In genomic region chr13:30240608-30241007, GRCh38 we compare ENCODE assay signal across 18 cellular contexts.
A peak's percentile ranks its signal among the peaks of the same experiment; 100 is the strongest.
DNase-seq lines count a peak whose midpoint lies in the region; ATAC-seq and TF ChIP-seq lines count a peak whose summit lies in the region.
"Had no signal": no experiment of that assay in that cellular context is flagged by ENCODE, and none has a peak within 500 bp of the region (broad histone marks: within the 10 kb centered on the region; RNA-seq: fewer than 3 reads in every experiment).

No MANE protein-coding gene starts in this region.

- TF ChIP-seq CTCF in osteoblast (IDR thresholded peaks at IDR 0.05; ENCODE audit: extremely low read depth, low read depth, low read length) (no peak), hepatocyte (IDR thresholded peaks at IDR 0.05; ENCODE audit: poor library complexity) (no peak)

- H3K27me3 ChIP-seq in osteoblast (ENCODE audit: insufficient read depth, low read length) (no peaks in the 10 kb centered on the region), hepatocyte (no peaks in the 10 kb centered on the region)

- H4K20me1 ChIP-seq in osteoblast (ENCODE audit: insufficient read depth, low read length) (no peaks in the 10 kb centered on the region), hepatocyte (ENCODE audit: insufficient read depth, poor library complexity, severe bottlenecking) (no peaks in the 10 kb centered on the region)

- DNase-seq in osteoblast (ENCODE audit: insufficient read length, low spot score, missing footprints) (peak; percentile 22), NCI-H1092 (lab: John Stamatoyannopoulos, UW) (no peak), hepatocyte (ENCODE audit: low spot score) (no peak)
- DNase-seq in activated CD8-positive, alpha-beta memory T cell treated with anti-CD3 and anti-CD28 coated beads for 24 hours, result no peak
- DNase-seq: DND-41, H7, MV-4-11, NCI-H1417 treated with DMSO at 0.1 percent for 48 hours, NCI-H1930, NCI-H2171, NCI-H446 treated with DMSO at 0.1 percent for 48 hours, NCI-H748 treated with DMSO at 0.1 percent for 48 hours, RPMI8226, SIG-M5 had no signal

- H3K27ac ChIP-seq in osteoblast (ENCODE audit: low read depth, low read length) (no peak overlapping the region), hepatocyte (no peak overlapping the region)
- H3K27ac ChIP-seq: C4-2B had no signal

- H3K4me2 ChIP-seq in osteoblast (ENCODE audit: insufficient read depth, low read length) (no peak overlapping the region), hepatocyte (no peak overlapping the region)

- H3K4me3 ChIP-seq in osteoblast (ENCODE audit: insufficient read depth, low read length) (no peak overlapping the region), hepatocyte (no peak overlapping the region)

- no peaks in the 10 kb centered on the region for H3K9me2 ChIP-seq in hepatocyte (replicated peaks; ENCODE audit: insufficient read depth)

- H3K4me1 ChIP-seq in osteoblast (ENCODE audit: insufficient read depth, low read length) (no peaks in the 10 kb centered on the region), hepatocyte (ENCODE audit: insufficient read depth) (no peaks in the 10 kb centered on the region)

- H3K9me3 ChIP-seq in osteoblast (ENCODE audit: low read depth, low read length) (no peaks in the 10 kb centered on the region), hepatocyte (ENCODE audit: low read depth) (no peaks in the 10 kb centered on the region)

- H3K36me3 ChIP-seq in osteoblast (ENCODE audit: insufficient read depth, low read length) (no peaks in the 10 kb centered on the region), hepatocyte (replicated peaks; ENCODE audit: insufficient read depth, low read depth) (no peaks in the 10 kb centered on the region)

- ATAC-seq in GM18517 (IDR thresholded peaks at IDR 0.05; ENCODE audit: unreplicated experiment) (peak; percentile 78), GM21737 (IDR thresholded peaks at IDR 0.05; ENCODE audit: unreplicated experiment) (peak; percentile 66), HG03354 (IDR thresholded peaks at IDR 0.05; ENCODE audit: poor library complexity, severe bottlenecking, unreplicated experiment) (peak; percentile 80)

- WGBS in hepatocyte (ENCODE audit: low lambda C conversion rate, missing lambda C conversion rate), result 49% methylated on average over 2 of the region's 2 CpGs

- H3K79me2 ChIP-seq in osteoblast (ENCODE audit: insufficient read depth, low read length) (peaks cover 11% of the 10 kb centered on the region), hepatocyte (no peaks in the 10 kb centered on the region)

- H2AFZ ChIP-seq in osteoblast (ENCODE audit: low read length) (no peak overlapping the region), hepatocyte (no peak overlapping the region)
